ENCODE assay signal across 18 cellular contexts in the genomic region with DNA sequence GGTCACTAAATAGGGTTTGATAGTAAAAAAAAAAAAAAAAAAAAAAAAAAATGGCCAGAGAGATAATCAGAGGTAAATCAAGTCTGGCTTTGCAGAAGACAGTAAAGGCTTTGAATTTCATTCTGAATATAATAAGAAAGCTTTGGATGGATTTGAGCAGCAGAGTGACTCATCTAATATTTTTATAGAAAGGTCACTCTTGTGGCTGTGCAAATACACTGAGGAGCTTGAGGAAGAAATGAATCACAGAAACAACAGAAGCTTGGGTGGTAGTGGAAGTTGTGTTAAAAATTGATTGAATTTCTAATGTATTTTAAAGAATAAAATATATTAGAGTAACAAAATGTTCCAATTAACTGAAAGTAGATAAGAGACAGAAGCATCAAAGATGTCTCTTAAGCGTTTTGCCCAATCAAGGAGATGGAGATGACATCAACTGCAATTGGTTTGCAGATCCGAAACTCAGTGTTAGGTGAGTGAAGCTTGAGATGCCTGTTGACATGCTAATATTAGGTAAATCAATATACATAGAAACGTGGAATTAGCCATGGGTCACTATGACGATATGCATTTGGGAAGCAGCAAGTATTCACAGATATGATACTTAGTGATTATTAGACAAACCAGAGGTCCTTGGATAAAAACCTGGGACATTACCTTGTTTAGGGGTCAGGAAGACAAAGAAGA.
DNase-seq lines count a peak whose midpoint lies in the region; ATAC-seq and TF ChIP-seq lines count a peak whose summit lies in the region.
"Had no signal": no experiment of that assay in that cellular context is flagged by ENCODE, and none has a peak within 500 bp of the region (broad histone marks: within the 10 kb centered on the region; RNA-seq: fewer than 3 reads in every experiment).

No MANE protein-coding gene starts in this region.

- no peaks in the 10 kb centered on the region; the same call in 1 of the 2 replicates for H3K27me3 Mint-ChIP-seq in HFFc6 (ENCODE audit: insufficient read depth)
- H3K27me3 Mint-ChIP-seq: memory B cell had no signal

- 0 out of 2 replicates have a peak, but pooled peaks cover 5% of the 10 kb centered on the region for H3K36me3 Mint-ChIP-seq in HFFc6 (ENCODE audit: low read depth)

- no peak overlapping the region for H3K27ac Mint-ChIP-seq in HFFc6
- H3K27ac Mint-ChIP-seq: memory B cell had no signal

- H3K4me1 Mint-ChIP-seq in HFFc6 (ENCODE audit: low read depth), result peaks cover 31% of the 10 kb centered on the region

- H3K27ac ChIP-seq in foreskin keratinocyte, result no peak overlapping the region
- H3K27ac ChIP-seq: SJSA1 had no signal

- in situ Hi-C loops in astrocyte of the spinal cord (cut with HindIII; ENCODE audit: low sequenced_read_pairs), result no loop called here

- no peak overlapping the region for H3K4me3 ChIP-seq in astrocyte of the spinal cord (ENCODE audit: low read depth, low read length)
- H3K4me3 ChIP-seq: SJSA1 had no signal

- ATAC-seq in foreskin keratinocyte, result no peak

- DNase-seq in AG08395 (ENCODE audit: low spot score) (peak; percentile 17), HFFc6 (peak; percentile 65), astrocyte of the spinal cord (ENCODE audit: low read depth, low spot score) (peak; percentile 91), iris pigment epithelial cell (ENCODE audit: low read depth) (peak; percentile 93), foreskin keratinocyte (no peak), HUDEP-2 (lab: John Stamatoyannopoulos, UW; ENCODE audit: unreplicated experiment in 76 of 76) (no peak), NCI-H1436 treated with DMSO at 0.1 percent for 48 hours (lab: John Stamatoyannopoulos, UW) (no peak), GM19238 (ENCODE audit: insufficient read length, low spot score) (no peak)
- DNase-seq: activated CD8-positive, alpha-beta memory T cell treated with anti-CD3 and anti-CD28 coated beads for 24 hours; activated effector memory CD4-positive, alpha-beta T cell treated with anti-CD3 and anti-CD28 coated beads, Interleukin-2, amount 50 U/mL, for 16 hours; AML-193; caudate nucleus; DND-41; NCI-H2081 treated with DMSO at 0.1 percent for 48 hours; NCI-H82; trophoblast cell had no signal

- peaks cover 12% of the 10 kb centered on the region; the same call in 1 of the 2 replicates for H3K9me3 Mint-ChIP-seq in HFFc6

- H3K4me3 Mint-ChIP-seq in HFFc6, result no peak overlapping the region
- H3K4me3 Mint-ChIP-seq: memory B cell had no signal

- H3K27me3 ChIP-seq in foreskin keratinocyte, result no peaks in the 10 kb centered on the region
- H3K27me3 ChIP-seq: SJSA1 had no signal

- no peak for TF ChIP-seq CTCF in HFFc6 (IDR thresholded peaks at IDR 0.05)
- no peak for TF ChIP-seq CTCF in astrocyte of the spinal cord (IDR thresholded peaks at IDR 0.05; ENCODE audit: low read depth, low read length)
- TF ChIP-seq CTCF in foreskin keratinocyte (conservative IDR thresholded peaks at IDR 0.05), result no peak

- no peaks in the 10 kb centered on the region for H3K4me1 ChIP-seq in foreskin keratinocyte

Comparison
In these comparisons a context has a peak if more than half of its experiments do, and no peak if none do; other contexts are left out.
1. DNase-seq: peak in AG08395 (single experiment), HFFc6 (single experiment), astrocyte of the spinal cord (single experiment) and iris pigment epithelial cell (single experiment); none in foreskin keratinocyte (0 of 2), HUDEP-2 (0 of 76), NCI-H1436 treated with DMSO at 0.1 percent for 48 hours (single experiment) and GM19238 (single experiment).